In genomic region chr12:6847676-6848075, GRCh38 we compare ENCODE assay signal across 15 cellular contexts.
"Had no signal": no experiment of that assay in that cellular context is flagged by ENCODE, and none has a peak within 500 bp of the region (broad histone marks: within the 10 kb centered on the region; RNA-seq: fewer than 3 reads in every experiment).

No MANE protein-coding gene starts in this region.

- H3K27me3 ChIP-seq: colonic mucosa, ovary, sigmoid colon had no signal

- ATAC-seq: activated CD4-positive, CD25-positive, alpha-beta regulatory T cell treated with anti-CD3 and anti-CD28 coated beads, Interleukin-2, amount 50 U/mL, for 24 hours; activated T-cell treated with anti-CD3 and anti-CD28 coated beads, Interleukin-2, amount 50 U/mL, for 4 hours had no signal

- H3K27ac ChIP-seq: colonic mucosa, ovary, sigmoid colon, spleen, thoracic aorta had no signal

- H3K27me3 Mint-ChIP-seq: activated naive CD8-positive, alpha-beta T cell had no signal

- H3K9me3 ChIP-seq: colonic mucosa, ovary, sigmoid colon, spleen, thoracic aorta had no signal

- H3K27ac Mint-ChIP-seq: activated naive CD8-positive, alpha-beta T cell had no signal

- DNase-seq: activated gamma-delta T cell treated with Interleukin-2 at 50 U/mL for 16 hours; activated T-cell treated with anti-CD3 and anti-CD28 coated beads, Interleukin-2, amount 50 U/mL, for 4 hours; central memory CD4-positive, alpha-beta T cell; colonic mucosa; effector CD4-positive, alpha-beta T cell; foreskin fibroblast; mesendoderm; ovary; sigmoid colon; spleen; T-helper 9 cell had no signal

- H3K9me3 Mint-ChIP-seq: activated T-cell treated with anti-CD3 and anti-CD28 coated beads, Interleukin-2, amount 50 U/mL, for 4 hours; brain had no signal

- H3K4me3 Mint-ChIP-seq: activated naive CD8-positive, alpha-beta T cell; activated T-cell treated with anti-CD3 and anti-CD28 coated beads, Interleukin-2, amount 50 U/mL, for 4 hours had no signal

- H3K36me3 ChIP-seq: colonic mucosa, ovary had no signal

- H3K4me3 ChIP-seq: colonic mucosa, ovary, sigmoid colon, spleen, thoracic aorta had no signal
